ENCODE assay signal across 16 cellular contexts in genomic region chr4:118814054-118814453, GRCh38.
"Had no signal": no experiment of that assay in that cellular context is flagged by ENCODE, and none has a peak within 500 bp of the region (broad histone marks: within the 10 kb centered on the region; RNA-seq: fewer than 3 reads in every experiment).

No MANE protein-coding gene starts in this region.

- H3K4me3 ChIP-seq: ascending aorta, dorsolateral prefrontal cortex, smooth muscle cell, transverse colon had no signal

- ATAC-seq: activated T-helper 17 cell treated with anti-CD3 and anti-CD28 coated beads, Interleukin-2, amount 50 U/mL, for 72 hours; naive thymus-derived CD8-positive, alpha-beta T cell; stimulated activated naive CD8-positive, alpha-beta T cell treated with anti-CD3 and anti-CD28 coated beads, Interleukin-15, Interleukin-2, amounts not matched to agents 100 U/mL and 50 U/mL, for 24 hours; T-cell had no signal

- DNase-seq: activated CD4-positive, alpha-beta T cell treated with anti-CD3 and anti-CD28 coated beads for 1 hour; activated CD4-positive, alpha-beta T cell treated with anti-CD3 and anti-CD28 coated beads, Interleukin-2, amount 50 U/mL, for 4 hours; activated naive CD4-positive, alpha-beta T cell treated with anti-CD3 and anti-CD28 coated beads for 36 hours; dorsolateral prefrontal cortex; erythroblast; hippocampal formation; mesenchymal stem cell; naive thymus-derived CD8-positive, alpha-beta T cell; stimulated activated naive CD8-positive, alpha-beta T cell treated with anti-CD3 and anti-CD28 coated beads, Interleukin-15, Interleukin-2, amounts not matched to agents 100 U/mL and 50 U/mL, for 24 hours; T-cell; T-helper 9 cell; transverse colon had no signal

- H3K27me3 ChIP-seq: ascending aorta, dorsolateral prefrontal cortex, transverse colon had no signal

- H3K27ac ChIP-seq: ascending aorta, dorsolateral prefrontal cortex, transverse colon, VCaP had no signal

- H3K9me3 ChIP-seq: ascending aorta, transverse colon had no signal

- H3K4me1 ChIP-seq: transverse colon had no signal
